In genomic region chr4:41878991-41879491, GRCh38 we compare ENCODE assay signal across 15 cellular contexts.
"Had no signal": no experiment of that assay in that cellular context is flagged by ENCODE, and none has a peak within 500 bp of the region (broad histone marks: within the 10 kb centered on the region; RNA-seq: fewer than 3 reads in every experiment).

No MANE protein-coding gene starts in this region.

- H3K4me3 ChIP-seq: right atrium auricular region, tibial nerve had no signal

- DNase-seq: activated CD4-positive, alpha-beta T cell treated with anti-CD3 and anti-CD28 coated beads, Interleukin-2, amount 50 U/mL, for 4 hours; activated CD4-positive, CD25-positive, alpha-beta regulatory T cell treated with anti-CD3 and anti-CD28 coated beads, Interleukin-2, amount 50 U/mL, for 72 hours; activated CD8-positive, alpha-beta memory T cell treated with anti-CD3 and anti-CD28 coated beads, Interleukin-2, amount 10 ng/mL, durations not matched to agents 7 days and 5 days; activated effector memory CD4-positive, alpha-beta T cell treated with Interleukin-2 at 50 U/mL for 16 hours; activated T-cell treated with anti-CD3 and anti-CD28 coated beads, Interleukin-2, amount 50 U/mL, for 24 hours; amygdala; brain microvascular endothelial cell; erythroblast; hypothalamus; stimulated activated CD4-positive, alpha-beta T cell treated with anti-CD3 and anti-CD28 coated beads, Interleukin-1b, Interleukin-23, amount 100 ng/mL, for 48 hours had no signal

- H3K9me3 ChIP-seq: neutrophil, right atrium auricular region, tibial nerve had no signal

- H3K27ac Mint-ChIP-seq: activated CD8-positive, alpha-beta memory T cell treated with anti-CD3 and anti-CD28 coated beads, Interleukin-2, amount 10 ng/mL, durations not matched to agents 7 days and 5 days; activated naive CD8-positive, alpha-beta T cell; activated T-cell treated with anti-CD3 and anti-CD28 coated beads, Interleukin-2, amount 50 U/mL, for 24 hours; stimulated activated memory B cell treated with anti-CD40 and anti-IgM and Interleukin-4, amounts not matched to agents 10 μg/mL and 1 μg/mL and 100 μg/mL, for 72 hours had no signal

- H3K4me3 Mint-ChIP-seq: activated CD8-positive, alpha-beta memory T cell treated with anti-CD3 and anti-CD28 coated beads, Interleukin-2, amount 10 ng/mL, durations not matched to agents 7 days and 5 days; activated naive CD8-positive, alpha-beta T cell; activated T-cell treated with anti-CD3 and anti-CD28 coated beads, Interleukin-2, amount 50 U/mL, for 24 hours; stimulated activated memory B cell treated with anti-CD40 and anti-IgM and Interleukin-4, amounts not matched to agents 10 μg/mL and 1 μg/mL and 100 μg/mL, for 72 hours had no signal

- H3K36me3 ChIP-seq: brain microvascular endothelial cell, neutrophil, right atrium auricular region, tibial nerve had no signal

- ATAC-seq: activated CD8-positive, alpha-beta memory T cell treated with anti-CD3 and anti-CD28 coated beads, Interleukin-2, amount 10 ng/mL, durations not matched to agents 7 days and 5 days; stimulated activated memory B cell treated with anti-CD40 and anti-IgM and Interleukin-4, amounts not matched to agents 10 μg/mL and 1 μg/mL and 100 μg/mL, for 72 hours had no signal

- H3K27ac ChIP-seq: brain microvascular endothelial cell, neutrophil, right atrium auricular region, tibial nerve had no signal

- H3K36me3 Mint-ChIP-seq: activated CD8-positive, alpha-beta memory T cell treated with anti-CD3 and anti-CD28 coated beads, Interleukin-2, amount 10 ng/mL, durations not matched to agents 7 days and 5 days; activated naive CD8-positive, alpha-beta T cell; stimulated activated memory B cell treated with anti-CD40 and anti-IgM and Interleukin-4, amounts not matched to agents 10 μg/mL and 1 μg/mL and 100 μg/mL, for 72 hours had no signal

- H3K9me3 Mint-ChIP-seq: activated T-cell treated with anti-CD3 and anti-CD28 coated beads, Interleukin-2, amount 50 U/mL, for 24 hours; stimulated activated memory B cell treated with anti-CD40 and anti-IgM and Interleukin-4, amounts not matched to agents 10 μg/mL and 1 μg/mL and 100 μg/mL, for 72 hours had no signal
